ENCODE assay signal across 19 cellular contexts in the genomic region with DNA sequence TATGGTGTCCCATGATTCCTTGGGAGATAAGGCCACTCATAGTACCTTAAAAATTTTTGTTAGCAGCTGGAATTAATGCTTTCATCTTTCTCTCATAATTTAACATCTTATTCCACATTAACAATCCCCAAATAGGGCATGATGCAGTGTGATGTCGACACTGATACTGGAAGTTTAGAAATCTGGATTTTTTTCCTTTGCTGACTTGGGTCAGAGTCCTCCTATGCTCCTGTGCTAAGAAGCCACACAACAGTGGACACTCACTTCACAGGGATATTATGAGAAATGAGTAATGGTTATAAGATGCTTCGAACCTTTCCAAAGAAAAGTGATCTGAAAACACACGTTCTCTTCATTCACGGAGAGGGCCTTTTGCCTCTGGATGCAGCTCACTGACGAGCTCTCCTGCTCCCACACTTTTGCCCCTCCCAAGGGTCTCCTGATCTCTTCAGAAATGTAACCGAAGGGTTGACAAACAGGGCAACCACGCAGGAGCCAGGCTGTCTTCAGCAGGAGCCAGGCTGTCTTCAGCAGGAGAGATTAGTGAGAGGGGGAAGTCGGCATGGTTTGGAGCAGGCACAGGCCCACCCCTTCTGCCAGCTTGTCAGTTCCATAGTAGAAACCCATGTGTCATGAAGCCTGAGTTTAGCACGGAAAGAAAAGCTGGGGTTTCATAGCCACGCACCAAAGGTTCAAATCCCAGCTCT.
DNase-seq lines count a peak whose midpoint lies in the region; ATAC-seq and TF ChIP-seq lines count a peak whose summit lies in the region.
"Had no signal": no experiment of that assay in that cellular context is flagged by ENCODE, and none has a peak within 500 bp of the region (broad histone marks: within the 10 kb centered on the region; RNA-seq: fewer than 3 reads in every experiment).

No MANE protein-coding gene starts in this region.

- no peaks in the 10 kb centered on the region for H3K27me3 ChIP-seq in hepatocyte
- H3K27me3 ChIP-seq: BE2C had no signal

- no peak overlapping the region for H3K9ac ChIP-seq in SK-N-MC (ENCODE audit: insufficient read length)

- DNase-seq in AG20443 (ENCODE audit: low spot score) = peak; percentile 55
- no peak for DNase-seq in SK-N-MC (ENCODE audit: low read depth, low spot score)
- no peak for DNase-seq in hepatocyte (ENCODE audit: low spot score)
- DNase-seq in progenitor cell of endocrine pancreas (ENCODE audit: low spot score, unreplicated experiment) = no peak
- DNase-seq in NCI-H1105 treated with DMSO at 0.1 percent for 48 hours (lab: John Stamatoyannopoulos, UW) = no peak
- DNase-seq in A172 (ENCODE audit: low spot score) = no peak
- DNase-seq: activated CD4-positive, CD25-positive, alpha-beta regulatory T cell; activated naive CD4-positive, alpha-beta T cell; BE2C; Calu3; immature natural killer cell; NCI-H2029; NCI-H510A; SHP77; stimulated activated CD4-positive, alpha-beta T cell treated with anti-CD3 and anti-CD28 coated beads, Interleukin-2, amount 100 ng/mL, for 24 hours had no signal

- 72% methylated on average over 10 of the region's 10 CpGs for WGBS in hepatocyte (ENCODE audit: low lambda C conversion rate, missing lambda C conversion rate)

- H3K4me1 ChIP-seq in hepatocyte (ENCODE audit: insufficient read depth) = peaks cover 63% of the 10 kb centered on the region

- H3K9me2 ChIP-seq in hepatocyte (replicated peaks; ENCODE audit: insufficient read depth) = no peaks in the 10 kb centered on the region

- H3K27ac Mint-ChIP-seq in progenitor cell of endocrine pancreas = peak overlapping the region; percentile 81
- H3K27ac Mint-ChIP-seq: immature natural killer cell; T-helper 2 cell treated with Interferon-gamma antibody and Interleukin-4, amounts not matched to agents 5 μg/mL and 100 μg/mL, for 36 hours had no signal

- H2AFZ ChIP-seq in hepatocyte = no peak overlapping the region

- H3K27ac ChIP-seq in SK-N-MC (0 out of 2 replicates have a peak overlapping the region, but pooled peaks have one; percentile 45), hepatocyte (peak overlapping the region; percentile 62)

- H3K27me3 Mint-ChIP-seq in progenitor cell of endocrine pancreas = no peaks in the 10 kb centered on the region

- H3K36me3 Mint-ChIP-seq in progenitor cell of endocrine pancreas (ENCODE audit: insufficient read depth) = peaks cover 2% of the 10 kb centered on the region

- TF ChIP-seq CTCF in hepatocyte (IDR thresholded peaks at IDR 0.05; ENCODE audit: poor library complexity) (no peak), progenitor cell of endocrine pancreas (IDR thresholded peaks at IDR 0.05; ENCODE audit: unreplicated experiment) (no peak)

- H3K9me3 ChIP-seq in SK-N-MC (ENCODE audit: low read depth, low read length) (no peaks in the 10 kb centered on the region), hepatocyte (ENCODE audit: low read depth) (no peaks in the 10 kb centered on the region)
- H3K9me3 ChIP-seq: BE2C had no signal

- H3K36me3 ChIP-seq in SK-N-MC (ENCODE audit: insufficient read depth, low read length) (no peaks in the 10 kb centered on the region), hepatocyte (replicated peaks; ENCODE audit: insufficient read depth, low read depth) (no peaks in the 10 kb centered on the region)
- H3K36me3 ChIP-seq: BE2C had no signal

- H4K20me1 ChIP-seq in hepatocyte (ENCODE audit: insufficient read depth, poor library complexity, severe bottlenecking) = no peaks in the 10 kb centered on the region

- no peak overlapping the region for H3K4me2 ChIP-seq in hepatocyte

- no peaks in the 10 kb centered on the region for H3K9me3 Mint-ChIP-seq in progenitor cell of endocrine pancreas (ENCODE audit: low read depth)
- H3K9me3 Mint-ChIP-seq: immature natural killer cell; T-helper 2 cell treated with Interferon-gamma antibody and Interleukin-4, amounts not matched to agents 5 μg/mL and 100 μg/mL, for 36 hours had no signal

- H3K79me2 ChIP-seq in hepatocyte = no peaks in the 10 kb centered on the region

- ATAC-seq in GM21576 (IDR thresholded peaks at IDR 0.05; ENCODE audit: unreplicated experiment) (no peak), GM21529 (IDR thresholded peaks at IDR 0.05; ENCODE audit: unreplicated experiment) (no peak)
- ATAC-seq: GM12878 had no signal

- no peak overlapping the region for H3K4me3 Mint-ChIP-seq in progenitor cell of endocrine pancreas (ENCODE audit: low read depth)
- H3K4me3 Mint-ChIP-seq: immature natural killer cell; T-helper 2 cell treated with Interferon-gamma antibody and Interleukin-4, amounts not matched to agents 5 μg/mL and 100 μg/mL, for 36 hours had no signal

- peaks cover 24% of the 10 kb centered on the region for H3K4me1 Mint-ChIP-seq in progenitor cell of endocrine pancreas (ENCODE audit: low read depth)
- H3K4me1 Mint-ChIP-seq: immature natural killer cell had no signal

- H3K4me3 ChIP-seq in SK-N-MC (no peak overlapping the region), hepatocyte (no peak overlapping the region)
- H3K4me3 ChIP-seq: GM12878 had no signal
